Comparison of ENCODE assay signal across 11 cellular contexts in genomic region chr12:718756-719138, GRCh38. TPM values are rescaled to one million over a fixed set of nuclear protein-coding genes. Genes with fewer than 3 reads are reported as not detected.
A peak's percentile ranks its signal among the peaks of the same experiment; 100 is the strongest.
DNase-seq lines count a peak whose midpoint lies in the region; ATAC-seq and TF ChIP-seq lines count a peak whose summit lies in the region.
"Had no signal": no experiment of that assay in that cellular context is flagged by ENCODE, and none has a peak within 500 bp of the region (broad histone marks: within the 10 kb centered on the region; RNA-seq: fewer than 3 reads in every experiment).

No MANE protein-coding gene starts in this region.

- H3K9me3 Mint-ChIP-seq in activated T-cell treated with anti-CD3 and anti-CD28 coated beads, Interleukin-2, amount 50 U/mL, for 4 hours = no peaks in the 10 kb centered on the region
- peaks cover 5% of the 10 kb centered on the region for H3K9me3 Mint-ChIP-seq in activated B cell treated with CpG ODN at 0.5 μM for 24 hours

- H3K27ac ChIP-seq in left lung (peak overlapping the region; percentile 51 to 82), substantia nigra (ENCODE audit: low read depth, low read length, poor library complexity, severe bottlenecking) (peak overlapping the region; percentile 78), adrenal gland (no peak overlapping the region)

- H3K4me3 Mint-ChIP-seq in activated T-cell treated with anti-CD3 and anti-CD28 coated beads, Interleukin-2, amount 50 U/mL, for 4 hours = peak overlapping the region; percentile 27
- peak overlapping the region; percentile 44 for H3K4me3 Mint-ChIP-seq in activated B cell treated with CpG ODN at 0.5 μM for 24 hours

- no peak for ATAC-seq in activated T-cell treated with anti-CD3 and anti-CD28 coated beads, Interleukin-2, amount 50 U/mL, for 4 hours
- ATAC-seq in activated B cell treated with CpG ODN at 0.5 μM for 24 hours (ENCODE audit: low read depth) = no peak
- ATAC-seq in left lung = no peak

- no peaks in the 10 kb centered on the region for H3K36me3 Mint-ChIP-seq in activated T-cell treated with anti-CD3 and anti-CD28 coated beads, Interleukin-2, amount 50 U/mL, for 4 hours (ENCODE audit: insufficient read depth)
- no peaks in the 10 kb centered on the region for H3K36me3 Mint-ChIP-seq in activated B cell treated with CpG ODN at 0.5 μM for 24 hours (ENCODE audit: low read depth)

- WGBS in adrenal gland, 4 donors = 76 to 95% (median 91%) methylated on average over 5 of the region's 5 CpGs

- H3K36me3 ChIP-seq in left lung (no peaks in the 10 kb centered on the region), adrenal gland (replicated peaks in 1 of 2) (no peaks in the 10 kb centered on the region)

- intact Hi-C loops in activated B cell treated with CpG ODN at 0.5 μM for 24 hours (cut with micrococcal nuclease) = loop anchor here (1.0 to 2.0 kb wide), 3 partner anchors 33 to 44 kb away; no protein-coding TSS in a partner anchor
- intact Hi-C loops in left lung (cut with DNase I) = no loop called here
- intact Hi-C loops in adrenal gland (cut with DNase I) = no loop called here

- H3K4me1 ChIP-seq in left lung = peaks cover 0 to 9% of the 10 kb centered on the region in 2 donors
- H3K4me1 ChIP-seq in adrenal gland (replicated peaks in 1 of 2) = peaks cover 0 to 7% of the 10 kb centered on the region in 2 donors

- no peak overlapping the region for H3K4me3 ChIP-seq in left lung
- no peak overlapping the region for H3K4me3 ChIP-seq in adrenal gland

- no peaks in the 10 kb centered on the region for H3K27me3 ChIP-seq in left lung
- no peaks in the 10 kb centered on the region for H3K27me3 ChIP-seq in adrenal gland

- H3K27ac Mint-ChIP-seq in activated B cell treated with CpG ODN at 0.5 μM for 24 hours = peak overlapping the region; percentile 94

- POLR2A ChIA-PET in activated B cell treated with CpG ODN at 0.5 μM for 24 hours (lab: Charles Lee) = interaction anchor here (0.6 to 1.9 kb wide), 8 partner anchors 10 to 76 kb away, joined by 3 to 34 read pairs (median 6); partner anchors contain the start of gene WNK1

- no peaks in the 10 kb centered on the region for H3K27me3 Mint-ChIP-seq in activated T-cell treated with anti-CD3 and anti-CD28 coated beads, Interleukin-2, amount 50 U/mL, for 4 hours (ENCODE audit: low read depth)
- H3K27me3 Mint-ChIP-seq in activated B cell treated with CpG ODN at 0.5 μM for 24 hours = no peaks in the 10 kb centered on the region

- TF ChIP-seq POLR2A in adrenal gland (IDR thresholded peaks at IDR 0.05) = no peak

- DNase-seq in activated T-cell treated with anti-CD3 and anti-CD28 coated beads, Interleukin-2, amount 50 U/mL, for 4 hours = no peak
- no peak for DNase-seq in activated T-cell treated with anti-CD3 and anti-CD28 coated beads, Interleukin-2, amount 50 U/mL, for 48 hours
- DNase-seq in activated B cell treated with CpG ODN at 0.5 μM for 24 hours (no peak), left lung (no peak), substantia nigra (lab: John Stamatoyannopoulos, UW) (no peak), HT-29 (ENCODE audit: low spot score) (no peak), adrenal gland (no peak), NCI-H446 (lab: John Stamatoyannopoulos, UW) (no peak)
- DNase-seq: cortex of kidney, DMS79 treated with DMSO at 0.1 percent for 48 hours, NCI-H1436 treated with DMSO at 0.1 percent for 48 hours had no signal

- CTCF ChIA-PET in activated B cell treated with CpG ODN at 0.5 μM for 24 hours (lab: Charles Lee) = interaction anchor here (1.3 kb wide), 1 partner anchor 51 kb away, joined by 3 read pairs; no protein-coding TSS in a partner anchor

- TF ChIP-seq CTCF in activated B cell treated with CpG ODN at 0.5 μM for 24 hours (IDR thresholded peaks at IDR 0.05) (no peak), left lung (IDR thresholded peaks at IDR 0.05) (no peak), adrenal gland (IDR thresholded peaks at IDR 0.05) (no peak)

- peaks cover 51% of the 10 kb centered on the region for H3K4me1 Mint-ChIP-seq in activated T-cell treated with anti-CD3 and anti-CD28 coated beads, Interleukin-2, amount 50 U/mL, for 4 hours (ENCODE audit: low read depth)
- peaks cover 43% of the 10 kb centered on the region for H3K4me1 Mint-ChIP-seq in activated B cell treated with CpG ODN at 0.5 μM for 24 hours

- H3K9me3 ChIP-seq in left lung (no peaks in the 10 kb centered on the region), adrenal gland (replicated peaks in 1 of 3) (peaks cover 0 to 5% (median 0%) of the 10 kb centered on the region in 3 donors)

RNA-seq across cellular contexts. Expression of gene WNK1, which starts 33.6 kb away (rescaled TPM):
- total RNA-seq in activated T-cell treated with anti-CD3 and anti-CD28 coated beads, Interleukin-2, amount 50 U/mL, for 4 hours = 100 to 1,000 TPM; 183 to 213 (median 185) TPM
- 142 and 155 TPM in 2 replicates for total RNA-seq in activated B cell treated with CpG ODN at 0.5 μM for 24 hours
- total RNA-seq in left lung = 100 to 1,000 TPM; 185 to 245 TPM
- total RNA-seq in HT-29 (2014; rRNA removed; shearing (Covaris generic)) = 74.1 and 89.6 TPM in 2 replicates
- 100 to 1,000 TPM; 115 to 315 (median 134) TPM for total RNA-seq in adrenal gland
- 10 to 100 TPM; 14.2 to 88.9 (median 28.5) TPM for polyA plus RNA-seq in adrenal gland

RNA-seq across cellular contexts. Expression of gene NINJ2, which starts 55.5 kb away (rescaled TPM):
- total RNA-seq in activated T-cell treated with anti-CD3 and anti-CD28 coated beads, Interleukin-2, amount 50 U/mL, for 4 hours = 1 to 10 TPM; 2.6 to 3.7 (median 2.7) TPM
- total RNA-seq in activated B cell treated with CpG ODN at 0.5 μM for 24 hours (3.0 and 3.6 TPM in 2 replicates), left lung (10 to 100 TPM; 13.0 to 18.0 TPM), adrenal gland (1 to 10 TPM; 1.1 to 9.1 (median 2.2) TPM)
- 8.6 and 10.9 TPM in 2 replicates for total RNA-seq in HT-29 (2014; rRNA removed; shearing (Covaris generic))
- polyA plus RNA-seq in adrenal gland = 1 to 10 TPM; 1.8 to 2.5 (median 2.0) TPM

Comparison
In these comparisons a context has a peak if more than half of its experiments do, and no peak if none do; other contexts are left out.
1. H3K27ac ChIP-seq: peak in left lung (2 of 2) and substantia nigra (single experiment); none in adrenal gland (0 of 5).